Comparison of ENCODE assay signal across 12 cellular contexts in genomic region chr1:209427277-209427676, GRCh38.
"Had no signal": no experiment of that assay in that cellular context is flagged by ENCODE, and none has a peak within 500 bp of the region (broad histone marks: within the 10 kb centered on the region; RNA-seq: fewer than 3 reads in every experiment).

No MANE protein-coding gene starts in this region.

- H3K4me3 Mint-ChIP-seq: activated CD4-positive, alpha-beta memory T cell treated with anti-CD3 and anti-CD28 coated beads for 36 hours; activated naive CD8-positive, alpha-beta T cell; activated T-cell treated with anti-CD3 and anti-CD28 coated beads, Interleukin-2, amount 50 U/mL, for 4 hours; immature natural killer cell; natural killer cell had no signal

- H3K36me3 ChIP-seq: sigmoid colon had no signal

- H3K36me3 Mint-ChIP-seq: activated CD4-positive, alpha-beta memory T cell treated with anti-CD3 and anti-CD28 coated beads for 36 hours; activated naive CD8-positive, alpha-beta T cell; immature natural killer cell; natural killer cell had no signal

- H3K27ac Mint-ChIP-seq: activated CD4-positive, alpha-beta memory T cell treated with anti-CD3 and anti-CD28 coated beads for 36 hours; activated naive CD8-positive, alpha-beta T cell; immature natural killer cell; natural killer cell had no signal

- DNase-seq: activated CD4-positive, alpha-beta memory T cell treated with anti-CD3 and anti-CD28 coated beads for 36 hours; activated effector memory CD4-positive, alpha-beta T cell treated with anti-CD3 and anti-CD28 coated beads, Interleukin-2, amount 50 U/mL, for 16 hours; activated T-cell treated with anti-CD3 and anti-CD28 coated beads, Interleukin-2, amount 50 U/mL, for 4 hours; immature natural killer cell; natural killer cell; nucleus accumbens; sigmoid colon; stimulated activated CD4-positive, alpha-beta T cell treated with anti-CD3 and anti-CD28 coated beads, Interleukin-12 subunit alpha, Interleukin-12 subunit beta, amount 100 ng/mL, for 4 hours; stimulated activated naive CD4-positive, alpha-beta T cell; substantia nigra; T-helper 9 cell had no signal

- H3K27ac ChIP-seq: sigmoid colon had no signal

- H3K4me1 ChIP-seq: sigmoid colon had no signal

- H3K9me3 Mint-ChIP-seq: activated CD4-positive, alpha-beta memory T cell treated with anti-CD3 and anti-CD28 coated beads for 36 hours; activated T-cell treated with anti-CD3 and anti-CD28 coated beads, Interleukin-2, amount 50 U/mL, for 4 hours; immature natural killer cell; natural killer cell had no signal

- H3K4me3 ChIP-seq: sigmoid colon had no signal

- H3K27me3 ChIP-seq: sigmoid colon had no signal

- H3K9me3 ChIP-seq: sigmoid colon had no signal

- ATAC-seq: activated T-cell treated with anti-CD3 and anti-CD28 coated beads, Interleukin-2, amount 50 U/mL, for 4 hours; natural killer cell had no signal
